Comparison of ENCODE assay signal across 1 cellular context in the genomic region with DNA sequence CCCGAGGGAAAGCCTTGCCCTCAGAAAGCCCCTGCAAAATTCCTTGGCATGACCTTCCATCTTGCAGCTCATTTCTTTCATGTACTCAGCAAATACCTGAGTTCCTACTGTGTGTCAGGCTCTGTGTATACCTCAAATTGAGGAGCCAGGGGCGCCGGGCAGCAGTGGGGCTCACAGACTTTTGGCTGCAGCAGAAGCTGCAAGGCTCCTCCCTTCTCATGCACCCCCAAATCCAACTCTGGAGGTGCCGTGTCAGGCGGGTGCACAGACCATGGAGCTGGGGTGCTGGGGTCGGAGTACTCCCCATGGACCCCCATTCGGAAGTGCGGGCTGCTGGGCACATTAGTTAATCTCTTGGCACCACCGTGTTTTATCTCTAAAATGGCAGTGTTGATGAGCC.
TF ChIP-seq lines count a peak whose summit lies in the region.

No MANE protein-coding gene starts in this region.

TF ChIP-seq in WTC11, 78 proteins besides CTCF, POLR2A, EP300 and RAD21 (continued from another document):
- no peak for TF ChIP-seq ARID4B (CRISPR knock-in tag; IDR thresholded peaks at IDR 0.05; ENCODE audit: borderline replicate concordance)
- TF ChIP-seq NR1H2 (CRISPR knock-in tag; IDR thresholded peaks at IDR 0.05) = no peak
TF ChIP-seq in WTC11: peak in this region for 0.
